Comparison of ENCODE assay signal across 8 cellular contexts in genomic region chr19:47111081-47111589, GRCh38. TPM values are rescaled to one million over a fixed set of nuclear protein-coding genes. Genes with fewer than 3 reads are reported as not detected.
DNase-seq lines count a peak whose midpoint lies in the region; ATAC-seq and TF ChIP-seq lines count a peak whose summit lies in the region.

No MANE protein-coding gene starts in this region.

- H3K4me2 ChIP-seq in BLaER1 treated with 17β-estradiol and CSF1 and Interleukin-3, amounts not matched to agents 10 nM and 100 nM: peak overlapping the region; percentile 75 to 94 (median 90)
- peak overlapping the region; percentile 86 for H3K4me2 ChIP-seq in neuronal stem cell (ENCODE audit: insufficient read depth, low read length, poor library complexity, severe bottlenecking)

- ATAC-seq in omental fat pad (ENCODE audit: low FRiP score): no peak

- no peaks in the 10 kb centered on the region for H3K9me3 ChIP-seq in BLaER1 treated with 17β-estradiol and CSF1 and Interleukin-3, amounts not matched to agents 10 nM and 100 nM (replicated peaks in 1 of 11)
- no peaks in the 10 kb centered on the region for H3K9me3 ChIP-seq in KOPT-K1 (ENCODE audit: insufficient read depth, low read length, poor library complexity, severe bottlenecking)
- no peaks in the 10 kb centered on the region for H3K9me3 ChIP-seq in esophagus (ENCODE audit: control insufficient read depth in 2 of 2, insufficient read depth in 1 of 2, low read depth in 1 of 2, low read length in 1 of 2)
- no peaks in the 10 kb centered on the region for H3K9me3 ChIP-seq in neuronal stem cell (replicated peaks in 1 of 2; ENCODE audit: control insufficient read depth in 2 of 2, insufficient read depth in 1 of 2, low read depth in 1 of 2, low read length in 2 of 2)

- peak overlapping the region; percentile 96 to 100 (median 100) for H3K9ac ChIP-seq in BLaER1 treated with 17β-estradiol and CSF1 and Interleukin-3, amounts not matched to agents 10 nM and 100 nM
- peak overlapping the region; percentile 91 for H3K9ac ChIP-seq in neuronal stem cell (ENCODE audit: low read depth, low read length, poor library complexity)

- H2BK15ac ChIP-seq in neuronal stem cell (ENCODE audit: low read length): peak overlapping the region; percentile 81

- H4K8ac ChIP-seq in neuronal stem cell (ENCODE audit: low read depth, low read length): no peak overlapping the region

- peak; percentile 49 for DNase-seq in activated CD8-positive, alpha-beta memory T cell treated with anti-CD3 and anti-CD28 coated beads, Interleukin-2, amount 50 U/mL, for 4 hours
- DNase-seq in neuronal stem cell (ENCODE audit: low spot score): no peak
- DNase-seq in GM20000 (ENCODE audit: low spot score): no peak
- no peak for DNase-seq in NCI-H345 treated with DMSO at 0.1 percent for 48 hours (lab: John Stamatoyannopoulos, UW; ENCODE audit: unreplicated experiment)
- DNase-seq in omental fat pad (ENCODE audit: low spot score): no peak

- H4K20me1 ChIP-seq in BLaER1 treated with 17β-estradiol and CSF1 and Interleukin-3, amounts not matched to agents 10 nM and 100 nM: peaks cover 0 to 20% (median 10%) of the 10 kb centered on the region in 11 experiments; a peak in 14 of 22 replicates

- no peak overlapping the region for H2BK12ac ChIP-seq in neuronal stem cell (ENCODE audit: low read length)

- H2AFZ ChIP-seq in neuronal stem cell (ENCODE audit: low read length): no peak overlapping the region

- H3K4me1 ChIP-seq in BLaER1 treated with 17β-estradiol and CSF1 and Interleukin-3, amounts not matched to agents 10 nM and 100 nM: peaks cover 48 to 60% (median 51%) of the 10 kb centered on the region in 10 experiments
- H3K4me1 ChIP-seq in esophagus (ENCODE audit: control insufficient read depth in 2 of 2, insufficient read depth in 2 of 2, low read length in 1 of 2): peaks cover 0 to 5% of the 10 kb centered on the region in 2 donors
- peaks cover 8 to 26% of the 10 kb centered on the region in 2 donors for H3K4me1 ChIP-seq in neuronal stem cell (ENCODE audit: control insufficient read depth in 2 of 2, insufficient read depth in 1 of 2, low read depth in 1 of 2, low read length in 2 of 2)

- peak overlapping the region; percentile 92 for H3K23ac ChIP-seq in neuronal stem cell (ENCODE audit: low read depth, low read length, poor library complexity)

- no peaks in the 10 kb centered on the region for H3K27me3 ChIP-seq in BLaER1 treated with 17β-estradiol and CSF1 and Interleukin-3, amounts not matched to agents 10 nM and 100 nM
- H3K27me3 ChIP-seq in esophagus (ENCODE audit: control insufficient read depth in 1 of 2, insufficient read depth in 2 of 2, low read length in 2 of 2) (no peaks in the 10 kb centered on the region), neuronal stem cell (ENCODE audit: control insufficient read depth in 3 of 3, insufficient read depth in 3 of 3, low read depth in 1 of 3, low read length in 3 of 3) (no peaks in the 10 kb centered on the region)

- H2AK5ac ChIP-seq in neuronal stem cell (ENCODE audit: low read depth, low read length): peak overlapping the region; percentile 100

- H3K79me1 ChIP-seq in neuronal stem cell (ENCODE audit: low read depth, low read length): no peaks in the 10 kb centered on the region

- peak overlapping the region; percentile 88 for H2BK120ac ChIP-seq in neuronal stem cell (ENCODE audit: low read depth, low read length)

- H3K14ac ChIP-seq in neuronal stem cell (ENCODE audit: low read length): no peak overlapping the region

- H3K4ac ChIP-seq in neuronal stem cell (ENCODE audit: low read length): peak overlapping the region; percentile 70

- no peak overlapping the region for H4K91ac ChIP-seq in neuronal stem cell (ENCODE audit: low read depth, low read length, poor library complexity)

- peak overlapping the region; percentile 76 to 96 (median 88) for H3K4me3 ChIP-seq in BLaER1 treated with 17β-estradiol and CSF1 and Interleukin-3, amounts not matched to agents 10 nM and 100 nM
- H3K4me3 ChIP-seq in esophagus (ENCODE audit: low read depth in 1 of 2, low read length in 2 of 2): peak overlapping the region; percentile 75 to 94
- peak overlapping the region; percentile 64 to 87 for H3K4me3 ChIP-seq in neuronal stem cell (ENCODE audit: low read length in 2 of 2)

- TF ChIP-seq CTCF in GM20000 (IDR thresholded peaks at IDR 0.05; ENCODE audit: extremely low read depth, missing control alignments) (no peak), omental fat pad (IDR thresholded peaks at IDR 0.05) (no peak)

- peak overlapping the region; percentile 100 for H3K27ac ChIP-seq in BLaER1 treated with 17β-estradiol and CSF1 and Interleukin-3, amounts not matched to agents 10 nM and 100 nM
- H3K27ac ChIP-seq in KOPT-K1 (ENCODE audit: low read depth, low read length, poor library complexity, severe bottlenecking) (peak overlapping the region; percentile 100), esophagus (ENCODE audit: low read depth in 2 of 2, low read length in 1 of 2) (peak overlapping the region; percentile 100), neuronal stem cell (replicated peaks; ENCODE audit: low read length) (peak overlapping the region; percentile 93)

- 0 to 1% methylated on average over 28 to 30 of the region's 30 CpGs for WGBS in esophagus, 2 donors
- WGBS in neuronal stem cell (ENCODE audit: extremely low coverage in 2 of 2, insufficient read length in 2 of 2, insufficient replicate concordance in 1 of 2), 2 donors: no CpG with 5 or more reads among the region's 30 CpGs

- peak overlapping the region; percentile 95 for H2BK5ac ChIP-seq in neuronal stem cell (ENCODE audit: low read length)

- H3K36me3 ChIP-seq in BLaER1 treated with 17β-estradiol and CSF1 and Interleukin-3, amounts not matched to agents 10 nM and 100 nM: peaks cover 8 to 21% (median 16%) of the 10 kb centered on the region in 11 experiments; a peak in 18 of 22 replicates
- H3K36me3 ChIP-seq in KOPT-K1 (ENCODE audit: insufficient read depth, low read length): peaks cover 39% of the 10 kb centered on the region
- no peaks in the 10 kb centered on the region for H3K36me3 ChIP-seq in esophagus (ENCODE audit: control insufficient read depth in 2 of 2, insufficient read depth in 2 of 2, low read length in 1 of 2)
- H3K36me3 ChIP-seq in neuronal stem cell (replicated peaks in 1 of 2; ENCODE audit: control insufficient read depth in 2 of 2, insufficient read depth in 2 of 2, low read length in 2 of 2): peaks cover 0 to 45% of the 10 kb centered on the region in 2 donors

- peak overlapping the region; percentile 86 for H3K18ac ChIP-seq in neuronal stem cell (ENCODE audit: low read length)

RNA-seq across cellular contexts. Expression of gene ZC3H4, which starts 2.4 kb away (rescaled TPM):
- polyA plus RNA-seq in esophagus: 10 to 100 TPM in 1 of 2 donors, 1 to 10 TPM in 1; 8.4 to 13.5 TPM
- 19.2 TPM for polyA plus RNA-seq in neuronal stem cell (2013, experiment 1 of 2)
- 19.1 TPM for polyA plus RNA-seq in neuronal stem cell (2013, experiment 2 of 2)
- 10 to 100 TPM; 13.1 to 20.9 (median 18.0) TPM for total RNA-seq in omental fat pad

RNA-seq across cellular contexts. Expression of gene SAE1, which starts 19.5 kb away (rescaled TPM):
- polyA plus RNA-seq in esophagus: 10 to 100 TPM; 17.1 to 53.4 TPM
- 238 TPM for polyA plus RNA-seq in neuronal stem cell (2013, experiment 1 of 2)
- 232 TPM for polyA plus RNA-seq in neuronal stem cell (2013, experiment 2 of 2)
- 10 to 100 TPM; 36.5 to 50.7 (median 49.2) TPM for total RNA-seq in omental fat pad
